Comparison of ENCODE assay signal across 8 cellular contexts in genomic region chr2:130355578-130356431, GRCh38. TPM values are rescaled to one million over a fixed set of nuclear protein-coding genes. Genes with fewer than 3 reads are reported as not detected.
A peak's percentile ranks its signal among the peaks of the same experiment; 100 is the strongest.
DNase-seq lines count a peak whose midpoint lies in the region; ATAC-seq, FAIRE-seq and TF ChIP-seq lines count a peak whose summit lies in the region.

Gene PTPN18, plus strand, starts transcription at chr2:130356056. Its CDS starts 52 bp downstream, at chr2:130356108.

- no peak within 1 kb of the TSS for H3K14ac ChIP-seq in H1 (ENCODE audit: insufficient read length)

- H3K18ac ChIP-seq in H1 (ENCODE audit: extremely low read depth, low read length) = peak within 1 kb of the TSS; percentile 32

- H3K23ac ChIP-seq in H1 (ENCODE audit: insufficient read length) = no peak within 1 kb of the TSS

- FAIRE-seq in H1 (lab: Jason Lieb, UNC) = no peak

- peak within 1 kb of the TSS; percentile 35 for H3K27ac ChIP-seq in CD4-positive, alpha-beta memory T cell (ENCODE audit: low read depth, low read length)
- H3K27ac ChIP-seq in H1 (ENCODE audit: low read depth, low read length) = no peak within 1 kb of the TSS

- no peak for TF ChIP-seq EP300 in H1 (IDR thresholded peaks at IDR 0.05; ENCODE audit: borderline replicate concordance in 1 of 2, low read depth in 2 of 2, low read length in 2 of 2)

- peaks cover 0 to 4% (median 0%) of the 10 kb centered on the region in 8 donors for H3K9me3 Mint-ChIP-seq in CD4-positive, alpha-beta memory T cell
- H3K9me3 Mint-ChIP-seq in activated CD4-positive, alpha-beta memory T cell treated with anti-CD3 and anti-CD28 coated beads, Interleukin-2, amount 10 ng/mL, durations not matched to agents 7 days and 5 days = no peaks in the 10 kb centered on the region
- peaks cover 1% of the 10 kb centered on the region for H3K9me3 Mint-ChIP-seq in memory B cell

- TF ChIP-seq POLR2A in GM19193 (IDR thresholded peaks at IDR 0.05; ENCODE audit: extremely low read depth, insufficient read depth, insufficient read length) (peak; percentile 62), H1 (IDR thresholded peaks at IDR 0.05; ENCODE audit: control extremely low read depth in 1 of 2, low read depth in 2 of 2, low read length in 2 of 2) (peak in 1 of 2 experiments; percentile 36; a peak in 1 of 3 replicates)

- CTCF ChIA-PET in CD4-positive, alpha-beta memory T cell (lab: Charles Lee; ENCODE audit: partially characterized antibody) = interaction anchor here (1.0 to 2.8 kb wide), 6 partner anchors 13 to 169 kb away, joined by 3 to 10 read pairs (median 4); partner anchors contain the start of gene IMP4
- CTCF ChIA-PET in activated CD4-positive, alpha-beta memory T cell treated with anti-CD3 and anti-CD28 coated beads, Interleukin-2, amount 10 ng/mL, durations not matched to agents 7 days and 5 days (lab: Charles Lee) = interaction anchor here (0.6 to 1.0 kb wide), 2 partner anchors 11 to 12 kb away, joined by 3 to 5 read pairs; no protein-coding TSS in a partner anchor
- CTCF ChIA-PET in H1 (lab: Charles Lee; ENCODE audit: partially characterized antibody) = interaction anchor here (0.7 to 4.4 kb wide), 3 partner anchors 17 to 178 kb away, joined by 3 to 21 read pairs (median 4); no protein-coding TSS in a partner anchor

- peaks cover 14% of the 10 kb centered on the region for H3K4me1 ChIP-seq in CD4-positive, alpha-beta memory T cell (ENCODE audit: insufficient read depth, low read length)
- no peaks in the 10 kb centered on the region for H3K4me1 ChIP-seq in H1 (replicated peaks in 1 of 4; ENCODE audit: control insufficient read depth in 3 of 4, insufficient read depth in 4 of 4, low read length in 3 of 4)

- peak within 1 kb of the TSS; percentile 81 to 87 (median 86) for H3K4me3 Mint-ChIP-seq in CD4-positive, alpha-beta memory T cell
- H3K4me3 Mint-ChIP-seq in activated CD4-positive, alpha-beta memory T cell treated with anti-CD3 and anti-CD28 coated beads, Interleukin-2, amount 10 ng/mL, durations not matched to agents 7 days and 5 days = peak within 1 kb of the TSS; percentile 72
- peak within 1 kb of the TSS; percentile 86 for H3K4me3 Mint-ChIP-seq in memory B cell

- H4K8ac ChIP-seq in H1 (ENCODE audit: extremely low read depth, insufficient read depth, low read length) = peak within 1 kb of the TSS; percentile 58

- no peak within 1 kb of the TSS for H3K4ac ChIP-seq in H1 (replicated peaks; ENCODE audit: insufficient read length, low read depth, low read length)

- no peak within 1 kb of the TSS for H2AK5ac ChIP-seq in H1 (ENCODE audit: low read depth, low read length)

- peak within 1 kb of the TSS; percentile 72 to 85 for H3K4me2 ChIP-seq in H1 (ENCODE audit: insufficient read depth in 1 of 2, low read depth in 2 of 2, low read length in 2 of 2)

- H3K79me1 ChIP-seq in H1 (ENCODE audit: low read depth, low read length) = no peaks in the 10 kb centered on the region

- intact Hi-C loops in CD4-positive, alpha-beta memory T cell (cut with micrococcal nuclease) = loop anchor here (1.0 kb wide), 2 partner anchors 14 to 16 kb away; partner anchors contain the start of gene IMP4

- 2% methylated on average over 54 of the region's 107 CpGs; no CpG with 5 or more reads in 1 of the 2 experiments for WGBS in H1 (ENCODE audit: extremely low coverage in 1 of 2, insufficient coverage in 1 of 2, insufficient read length in 1 of 2, insufficient replicate concordance in 2 of 2, low coverage in 1 of 2, low lambda C conversion rate in 2 of 2, missing lambda C conversion rate in 1 of 2), 2 experiments

- H3K27me3 ChIP-seq in CD4-positive, alpha-beta memory T cell (ENCODE audit: insufficient read depth, low read length) = no peaks in the 10 kb centered on the region
- H3K27me3 ChIP-seq in H1 (replicated peaks in 1 of 4; ENCODE audit: control insufficient read depth in 3 of 4, extremely low read depth in 1 of 4, insufficient read depth in 3 of 4, low read length in 3 of 4) = peaks cover 15 to 40% (median 26%) of the 10 kb centered on the region in 4 experiments; a peak in 6 of 7 replicates

- H2AFZ ChIP-seq in H1 (ENCODE audit: low read length) = peak within 1 kb of the TSS; percentile 60; the same call in 1 of the 2 replicates

- H4K5ac ChIP-seq in H1 (ENCODE audit: insufficient read length, low read depth, low read length) = no peak within 1 kb of the TSS

- no peak within 1 kb of the TSS for H2BK15ac ChIP-seq in H1 (ENCODE audit: low read length)

- no peak within 1 kb of the TSS for H3K56ac ChIP-seq in H1 (replicated peaks; ENCODE audit: insufficient read length, low read depth, low read length)

- TF ChIP-seq CTCF in H1 (IDR thresholded peaks at IDR 0.05; ENCODE audit: control extremely low read depth in 1 of 3, insufficient read depth in 1 of 3, low read depth in 1 of 3, low read length in 3 of 3) = peak; percentile 29 to 47 (median 30)

- no peak within 1 kb of the TSS for H2BK120ac ChIP-seq in H1 (replicated peaks; ENCODE audit: low read depth, low read length)

- H3K27ac Mint-ChIP-seq in CD4-positive, alpha-beta memory T cell = peak within 1 kb of the TSS in 6 of 7 donors; percentile 42 to 78 (median 68)
- H3K27ac Mint-ChIP-seq in activated CD4-positive, alpha-beta memory T cell treated with anti-CD3 and anti-CD28 coated beads, Interleukin-2, amount 10 ng/mL, durations not matched to agents 7 days and 5 days = no peak within 1 kb of the TSS
- no peak within 1 kb of the TSS for H3K27ac Mint-ChIP-seq in memory B cell

- peaks cover 4% of the 10 kb centered on the region; the same call in 1 of the 2 replicates for H3K23me2 ChIP-seq in H1 (ENCODE audit: low read depth, low read length)

- H3K9me3 ChIP-seq in CD4-positive, alpha-beta memory T cell (ENCODE audit: control insufficient read depth in 1 of 2, low read length in 2 of 2) = no peaks in the 10 kb centered on the region
- H3K9me3 ChIP-seq in H1 (ENCODE audit: insufficient read depth in 2 of 2, low read depth in 1 of 2, low read length in 1 of 2) = no peaks in the 10 kb centered on the region

- peak; percentile 53 to 59 (median 57) for DNase-seq in CD4-positive, alpha-beta memory T cell
- DNase-seq in NCI-H748 treated with DMSO at 0.1 percent for 48 hours (lab: John Stamatoyannopoulos, UW) = peak; percentile 64
- peak; percentile 73 for DNase-seq in activated CD4-positive, alpha-beta memory T cell treated with anti-CD3 and anti-CD28 coated beads, Interleukin-2, amount 10 ng/mL, durations not matched to agents 7 days and 5 days
- DNase-seq in H1 (ENCODE audit: low read depth in 1 of 2, low spot score in 2 of 2) = peak in 1 of 2 experiments; percentile 77
- DNase-seq in memory B cell (ENCODE audit: low spot score in 2 of 2) = peak; percentile 44 to 50
- DNase-seq in stimulated activated CD8-positive, alpha-beta memory T cell treated with anti-CD3 and anti-CD28 coated beads, Interleukin-4, amount 100 ng/mL, for 24 hours (ENCODE audit: low read depth) = peak; percentile 52

- ATAC-seq in HG03280 (IDR thresholded peaks at IDR 0.05; ENCODE audit: unreplicated experiment) (peak; percentile 95), memory B cell (ENCODE audit: low read depth) (peak; percentile 86)

- H3K36me3 ChIP-seq in CD4-positive, alpha-beta memory T cell (ENCODE audit: insufficient read depth, low read length) = no peaks in the 10 kb centered on the region
- no peaks in the 10 kb centered on the region for H3K36me3 ChIP-seq in H1 (ENCODE audit: control insufficient read depth in 2 of 4, insufficient read depth in 4 of 4, low read length in 3 of 4)

- H3K9ac ChIP-seq in H1 (replicated peaks in 1 of 4; ENCODE audit: extremely low read depth in 1 of 4, low read depth in 3 of 4, low read length in 3 of 4) = peak within 1 kb of the TSS in 1 of 4 experiments; percentile 10; a peak in 3 of 7 replicates

- H4K91ac ChIP-seq in H1 (replicated peaks; ENCODE audit: insufficient read length, low read length) = no peak within 1 kb of the TSS

- H3K27me3 Mint-ChIP-seq in CD4-positive, alpha-beta memory T cell = no peaks in the 10 kb centered on the region
- peaks cover 1% of the 10 kb centered on the region for H3K27me3 Mint-ChIP-seq in activated CD4-positive, alpha-beta memory T cell treated with anti-CD3 and anti-CD28 coated beads, Interleukin-2, amount 10 ng/mL, durations not matched to agents 7 days and 5 days
- peaks cover 1% of the 10 kb centered on the region for H3K27me3 Mint-ChIP-seq in memory B cell

- peak in 1 of 2 experiments; percentile 47; a peak in 2 of 4 replicates for TF ChIP-seq RAD21 in H1 (IDR thresholded peaks at IDR 0.05 in 1 of 2, conservative IDR thresholded peaks at IDR 0.05 in 1 of 2; ENCODE audit: low read depth in 2 of 2, low read length in 2 of 2)

- H2BK5ac ChIP-seq in H1 (ENCODE audit: low read depth, low read length) = no peak within 1 kb of the TSS

- peak within 1 kb of the TSS; percentile 52 to 63 for H3K4me3 ChIP-seq in CD4-positive, alpha-beta memory T cell (ENCODE audit: low read length in 2 of 2)
- H3K4me3 ChIP-seq in H1 (ENCODE audit: extremely low read depth in 1 of 4, insufficient read depth in 2 of 4, low read depth in 3 of 4, low read length in 4 of 4) = peak within 1 kb of the TSS; percentile 41 to 65 (median 60)

- H4K20me1 ChIP-seq in H1 (replicated peaks in 1 of 2; ENCODE audit: control insufficient read depth in 1 of 2, insufficient read depth in 2 of 2, low read length in 2 of 2) = peaks cover 0 to 2% of the 10 kb centered on the region in 2 experiments

- no peak within 1 kb of the TSS for H2BK12ac ChIP-seq in H1 (ENCODE audit: low read depth, low read length)

- peaks cover 10 to 18% (median 14%) of the 10 kb centered on the region in 4 donors for H3K4me1 Mint-ChIP-seq in CD4-positive, alpha-beta memory T cell
- H3K4me1 Mint-ChIP-seq in activated CD4-positive, alpha-beta memory T cell treated with anti-CD3 and anti-CD28 coated beads, Interleukin-2, amount 10 ng/mL, durations not matched to agents 7 days and 5 days = peaks cover 14% of the 10 kb centered on the region
- peaks cover 25% of the 10 kb centered on the region for H3K4me1 Mint-ChIP-seq in memory B cell

- H3K79me2 ChIP-seq in H1 (ENCODE audit: control insufficient read depth in 1 of 2, insufficient read depth in 2 of 2, low read length in 2 of 2) = no peaks in the 10 kb centered on the region

- peaks cover 0 to 2% of the 10 kb centered on the region in 2 donors for H3K36me3 Mint-ChIP-seq in CD4-positive, alpha-beta memory T cell
- H3K36me3 Mint-ChIP-seq in activated CD4-positive, alpha-beta memory T cell treated with anti-CD3 and anti-CD28 coated beads, Interleukin-2, amount 10 ng/mL, durations not matched to agents 7 days and 5 days (ENCODE audit: low read depth) = no peaks in the 10 kb centered on the region
- peaks cover 1% of the 10 kb centered on the region for H3K36me3 Mint-ChIP-seq in memory B cell

- POLR2A ChIA-PET in CD4-positive, alpha-beta memory T cell (lab: Charles Lee; ENCODE audit: partially characterized antibody) = interaction anchor here (0.7 to 5.9 kb wide), 6 partner anchors 13 to 175 kb away, joined by 3 to 64 read pairs (median 6); partner anchors contain the start of genes IMP4, MZT2B and SMPD4
- POLR2A ChIA-PET in activated CD4-positive, alpha-beta memory T cell treated with anti-CD3 and anti-CD28 coated beads, Interleukin-2, amount 10 ng/mL, durations not matched to agents 7 days and 5 days (lab: Charles Lee) = interaction anchor here (1.3 to 5.7 kb wide), 4 partner anchors 13 to 175 kb away, joined by 3 to 52 read pairs (median 12); partner anchors contain the start of genes IMP4 and SMPD4
- POLR2A ChIA-PET in H1 (lab: Charles Lee; ENCODE audit: partially characterized antibody) = interaction anchor here (1.0 to 8.7 kb wide), 3 partner anchors 12 to 174 kb away, joined by 3 to 72 read pairs (median 3); partner anchors contain the start of genes IMP4 and SMPD4

- no peak within 1 kb of the TSS for H2BK20ac ChIP-seq in H1 (ENCODE audit: low read length)

RNA-seq across cellular contexts. Expression of gene PTPN18, which starts in this region (rescaled TPM):
- total RNA-seq in CD4-positive, alpha-beta memory T cell = 10 to 100 TPM; 54.9 to 67.2 TPM
- polyA plus RNA-seq in CD4-positive, alpha-beta memory T cell = 10 to 100 TPM; 30.9 to 66.1 TPM
- total RNA-seq in activated CD4-positive, alpha-beta memory T cell treated with anti-CD3 and anti-CD28 coated beads, Interleukin-2, amount 10 ng/mL, durations not matched to agents 7 days and 5 days = 10 to 100 TPM; 98.0 to 98.6 TPM
- total RNA-seq in H1 (2021; fragmentation: NEBNext Ultra II Directional; extraction: Animal tissue kit (Norgen Biotek cat#: 25700)) = 13.1 and 14.7 TPM in 2 replicates
- polyA plus RNA-seq in H1 (2011; rRNA removed) = 13.2 and 15.6 TPM in 2 replicates
- polyA plus RNA-seq in H1 (2011; cell fraction: cytosol; rRNA removed) = 13.7 TPM
- polyA plus RNA-seq in H1 (2011; cell fraction: nucleus; rRNA removed) = 32.1 TPM
- 13.6 to 16.0 TPM (median 14.1 TPM) in 4 replicates for polyA plus RNA-seq in H1 (2012, experiment 1 of 2)
- polyA plus RNA-seq in H1 (2012, experiment 2 of 2) = 11.9 TPM
- 12.5 TPM for polyA plus RNA-seq in H1 (2013, experiment 1 of 2)
- 10.5 TPM for polyA plus RNA-seq in H1 (2013, experiment 2 of 2)
- 14.8 and 16.8 TPM in 2 replicates for polyA minus RNA-seq in H1 (2011; rRNA and poly(A)+ RNA removed)
- polyA minus RNA-seq in H1 (2011; cell fraction: cytosol; rRNA and poly(A)+ RNA removed) = 4.0 TPM
- polyA minus RNA-seq in H1 (2011; cell fraction: nucleus; rRNA and poly(A)+ RNA removed) = 21.0 TPM

Comparison
In these comparisons a context has a peak if more than half of its experiments do, and no peak if none do; other contexts are left out.
1. H3K27ac Mint-ChIP-seq: peak in CD4-positive, alpha-beta memory T cell (6 of 7); none in activated CD4-positive, alpha-beta memory T cell treated with anti-CD3 and anti-CD28 coated beads, Interleukin-2, amount 10 ng/mL, durations not matched to agents 7 days and 5 days (single experiment) and memory B cell (single experiment).
2. Peak in every context shown above with its lines, with median percentiles within 50 percentile points of each other: H3K4me3 Mint-ChIP-seq.